14 cellular contexts compared by ENCODE assay signal in the genomic region with DNA sequence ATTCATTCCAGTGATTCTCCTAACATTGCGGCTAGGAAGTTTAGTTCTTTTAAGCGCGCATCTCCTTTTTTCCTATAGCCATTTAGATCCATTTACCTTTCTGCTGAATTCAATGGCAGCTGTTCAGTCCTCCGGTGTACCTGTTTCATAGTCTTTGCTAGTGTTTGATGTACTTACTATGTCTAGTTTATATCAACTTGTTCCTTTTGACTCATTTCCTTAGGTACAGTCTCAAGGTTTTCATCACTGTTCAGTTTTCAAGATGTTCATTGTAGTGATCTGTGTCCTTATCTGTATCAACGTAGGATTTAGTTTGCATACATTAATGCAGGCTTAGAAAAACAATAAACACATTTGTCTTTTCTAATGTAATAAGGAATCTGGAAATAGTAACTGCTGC.
"Had no signal": no experiment of that assay in that cellular context is flagged by ENCODE, and none has a peak within 500 bp of the region (broad histone marks: within the 10 kb centered on the region; RNA-seq: fewer than 3 reads in every experiment).

No MANE protein-coding gene starts in this region.

- H3K36me3 ChIP-seq: breast epithelium, neural progenitor cell, ovary, SJCRH30, tibial nerve, vagina had no signal

- H3K9me3 ChIP-seq: breast epithelium, ovary, SJCRH30, tibial nerve, vagina had no signal

- H3K4me1 Mint-ChIP-seq: neural progenitor cell had no signal

- H3K27me3 ChIP-seq: breast epithelium, neural progenitor cell, ovary, SJCRH30, tibial nerve, vagina had no signal

- H3K9me3 Mint-ChIP-seq: neural progenitor cell, WTC11 had no signal

- ATAC-seq: esophagus mucosa, WTC11 had no signal

- DNase-seq: activated CD4-positive, alpha-beta T cell treated with anti-CD3 and anti-CD28 coated beads, Interleukin-2, amount 50 U/mL, for 48 hours; activated naive CD8-positive, alpha-beta T cell treated with anti-CD3 and anti-CD28 coated beads, Interleukin-2, amount 10 ng/mL, durations not matched to agents 7 days and 5 days; aorta; hypothalamus; ovary; SJCRH30; stimulated activated CD4-positive, alpha-beta T cell treated with anti-CD3 and anti-CD28 coated beads, Interleukin-4, amount 100 ng/mL, for 4 hours; SW 1271 had no signal

- H3K36me3 Mint-ChIP-seq: neural progenitor cell, WTC11 had no signal

- H3K4me1 ChIP-seq: breast epithelium, neural progenitor cell, SJCRH30, vagina had no signal

- H3K4me3 ChIP-seq: breast epithelium, neural progenitor cell, ovary, SJCRH30, tibial nerve, vagina had no signal

- H3K27ac Mint-ChIP-seq: activated naive CD8-positive, alpha-beta T cell treated with anti-CD3 and anti-CD28 coated beads, Interleukin-2, amount 10 ng/mL, durations not matched to agents 7 days and 5 days; neural progenitor cell; WTC11 had no signal

- H3K4me3 Mint-ChIP-seq: neural progenitor cell, WTC11 had no signal

- H3K27me3 Mint-ChIP-seq: activated naive CD8-positive, alpha-beta T cell treated with anti-CD3 and anti-CD28 coated beads, Interleukin-2, amount 10 ng/mL, durations not matched to agents 7 days and 5 days had no signal

- H3K27ac ChIP-seq: breast epithelium, neural progenitor cell, ovary, SJCRH30, tibial nerve, vagina had no signal
